8 cellular contexts compared by ENCODE assay signal in genomic region chr6:99514089-99514488, GRCh38. TPM values are rescaled to one million over a fixed set of nuclear protein-coding genes. Genes with fewer than 3 reads are reported as not detected.
DNase-seq lines count a peak whose midpoint lies in the region; TF ChIP-seq lines count a peak whose summit lies in the region.

No MANE protein-coding gene starts in this region.

- H3K27me3 ChIP-seq in DOHH2 (ENCODE audit: control insufficient read depth, low read length) (no peaks in the 10 kb centered on the region), neural progenitor cell (peaks cover 12% of the 10 kb centered on the region)

- H2AFZ ChIP-seq in neural progenitor cell (replicated peaks): peak overlapping the region; percentile 45

- H3F3A ChIP-seq in DOHH2 (ENCODE audit: control insufficient read depth, insufficient read depth): peaks cover 12% of the 10 kb centered on the region
- peaks cover 17% of the 10 kb centered on the region for H3F3A ChIP-seq in neural progenitor cell (ENCODE audit: low read depth)

- no peaks in the 10 kb centered on the region for H4K20me1 ChIP-seq in DOHH2 (ENCODE audit: control insufficient read depth, insufficient read depth, low read depth, low read length)
- H4K20me1 ChIP-seq in neural progenitor cell (ENCODE audit: low read depth): no peaks in the 10 kb centered on the region

- peaks cover 18% of the 10 kb centered on the region for H3K36me3 ChIP-seq in DOHH2 (ENCODE audit: control insufficient read depth, low read length)
- H3K36me3 ChIP-seq in neural progenitor cell: no peaks in the 10 kb centered on the region

- H3K79me2 ChIP-seq in DOHH2 (ENCODE audit: control insufficient read depth, low read length): peaks cover 51% of the 10 kb centered on the region
- H3K79me2 ChIP-seq in neural progenitor cell (ENCODE audit: low read depth): peaks cover 38% of the 10 kb centered on the region

- H3K4me2 ChIP-seq in DOHH2 (ENCODE audit: low read length) (peak overlapping the region; percentile 73), neural progenitor cell (peak overlapping the region; percentile 92)

- no peak overlapping the region for H3K9ac ChIP-seq in neural progenitor cell

- DNase-seq in NCI-H146 (lab: John Stamatoyannopoulos, UW): peak; percentile 3
- DNase-seq in coronary artery (ENCODE audit: low spot score): no peak
- DNase-seq in neural progenitor cell (ENCODE audit: low spot score): peak; percentile 9
- DNase-seq in superior temporal gyrus (ENCODE audit: extremely low spot score): no peak
- DNase-seq in kidney tubule cell (ENCODE audit: low spot score): no peak
- DNase-seq in activated CD8-positive, alpha-beta memory T cell treated with anti-CD3 and anti-CD28 coated beads for 24 hours: no peak
- DNase-seq in GOT3 (lab: John Stamatoyannopoulos, UW): no peak

- H3K27ac Mint-ChIP-seq in neural progenitor cell: no peak overlapping the region

- no peaks in the 10 kb centered on the region for H3K9me2 ChIP-seq in DOHH2 (replicated peaks; ENCODE audit: control insufficient read depth, low read length)

- no peak overlapping the region for H3K27ac ChIP-seq in DOHH2 (ENCODE audit: low read depth, low read length)
- no peak overlapping the region for H3K27ac ChIP-seq in coronary artery
- no peak overlapping the region for H3K27ac ChIP-seq in neural progenitor cell

- TF ChIP-seq CTCF in DOHH2 (IDR thresholded peaks at IDR 0.05; ENCODE audit: low read depth, low read length, poor library complexity, severe bottlenecking) (no peak), coronary artery (IDR thresholded peaks at IDR 0.05) (no peak), neural progenitor cell (IDR thresholded peaks at IDR 0.05) (no peak)

- H3K4me1 ChIP-seq in DOHH2 (ENCODE audit: control insufficient read depth, low read length) (peaks cover 28% of the 10 kb centered on the region), neural progenitor cell (peaks cover 18% of the 10 kb centered on the region)

- peak overlapping the region; percentile 96 for H3K4me3 Mint-ChIP-seq in neural progenitor cell

- peaks cover 16% of the 10 kb centered on the region for H3K4me1 Mint-ChIP-seq in neural progenitor cell

- H3K36me3 Mint-ChIP-seq in neural progenitor cell: peaks cover 1% of the 10 kb centered on the region

- H3K9me3 ChIP-seq in DOHH2 (ENCODE audit: control insufficient read depth, insufficient read depth, low read length) (no peaks in the 10 kb centered on the region), neural progenitor cell (ENCODE audit: low read depth) (no peaks in the 10 kb centered on the region)

- H3K27me3 Mint-ChIP-seq in neural progenitor cell (ENCODE audit: insufficient read depth, low read depth): peaks cover 7% of the 10 kb centered on the region

- H3K9me3 Mint-ChIP-seq in neural progenitor cell: no peaks in the 10 kb centered on the region

- H3K4me3 ChIP-seq in DOHH2 (ENCODE audit: low read length) (peak overlapping the region; percentile 98), coronary artery (peak overlapping the region; percentile 78), neural progenitor cell (peak overlapping the region; percentile 89)

RNA-seq across cellular contexts. Expression of gene USP45, which starts 1.1 kb away (rescaled TPM):
- total RNA-seq in neural progenitor cell (ENCODE audit: low replicate concordance): 21.4 and 32.2 TPM in 2 replicates

RNA-seq across cellular contexts. Expression of gene CCNC, which starts 54.4 kb away (rescaled TPM):
- total RNA-seq in neural progenitor cell (ENCODE audit: low replicate concordance): 109 and 157 TPM in 2 replicates

Comparison
In these comparisons a context has a peak if more than half of its experiments do, and no peak if none do; other contexts are left out.
1. DNase-seq: peak in NCI-H146 (single experiment) and neural progenitor cell (single experiment); none in coronary artery (single experiment), superior temporal gyrus (single experiment), kidney tubule cell (single experiment), activated CD8-positive, alpha-beta memory T cell treated with anti-CD3 and anti-CD28 coated beads for 24 hours (single experiment) and GOT3 (single experiment).
2. Peak in every context shown above with its lines, with median percentiles within 50 percentile points of each other: H3K4me3 ChIP-seq.